In the genomic region with DNA sequence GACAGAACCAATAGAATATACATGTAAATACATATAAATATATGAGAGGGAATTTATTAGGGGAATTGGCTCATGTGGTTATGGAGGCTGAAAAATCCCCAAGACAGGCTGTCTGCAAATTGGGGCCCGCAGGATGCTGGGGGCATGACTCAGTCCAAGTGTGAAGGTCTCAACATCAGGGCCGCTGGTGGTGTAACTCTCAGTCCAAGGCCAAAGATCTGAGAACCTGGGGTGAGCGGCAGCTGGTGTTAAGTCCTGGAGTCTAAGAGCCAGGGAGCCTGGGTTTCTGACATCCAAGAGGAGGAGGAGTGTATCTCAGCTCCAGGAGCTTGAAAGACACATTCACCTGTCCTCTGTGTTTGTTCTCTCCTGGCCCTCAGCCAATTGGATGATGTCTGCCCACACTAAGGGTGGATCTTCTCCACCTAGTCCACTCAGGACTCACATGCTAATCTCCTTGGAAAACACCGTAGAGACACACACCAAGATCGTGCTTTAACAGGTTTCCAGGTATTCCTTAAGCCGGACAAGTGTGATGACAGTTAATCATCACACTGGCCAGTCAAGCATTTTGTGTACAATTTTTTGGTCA, we compare ENCODE assay signal across 27 cellular contexts. TPM values are rescaled to one million over a fixed set of nuclear protein-coding genes. Genes with fewer than 3 reads are reported as not detected.
DNase-seq lines count a peak whose midpoint lies in the region; ATAC-seq, FAIRE-seq and TF ChIP-seq lines count a peak whose summit lies in the region.
"Had no signal": no experiment of that assay in that cellular context is flagged by ENCODE, and none has a peak within 500 bp of the region (broad histone marks: within the 10 kb centered on the region; RNA-seq: fewer than 3 reads in every experiment).

No MANE protein-coding gene starts in this region.

- DNase-seq in NCI-H146 (lab: John Stamatoyannopoulos, UW) (peak; percentile 26), NCI-H146 treated with DMSO at 0.1 percent for 48 hours (lab: John Stamatoyannopoulos, UW; ENCODE audit: unreplicated experiment) (no peak), GM18507 (ENCODE audit: extremely low spot score, insufficient read length, low read depth) (no peak), WERI-Rb-1 (peak; percentile 26), iris pigment epithelial cell (ENCODE audit: low read depth) (peak; percentile 75), NCI-H1436 (lab: John Stamatoyannopoulos, UW) (no peak), upper lobe of right lung (no peak)
- DNase-seq: activated B cell treated with CpG ODN at 0.5 μM for 24 hours; activated CD4-positive, alpha-beta T cell treated with anti-CD3 and anti-CD28 coated beads, Interleukin-2, amount 10 ng/mL, durations not matched to agents 7 days and 5 days; activated gamma-delta T cell treated with Interleukin-2 at 50 U/mL for 16 hours; activated T-cell treated with anti-CD3 and anti-CD28 coated beads, Interleukin-2, amount 50 U/mL, for 24 hours; caudate nucleus; effector memory CD8-positive, alpha-beta T cell; GOT3; Karpas-422; NCI-H1417 treated with DMSO at 0.1 percent for 48 hours; NCI-H526 treated with DMSO at 0.1 percent for 48 hours; stimulated activated naive CD4-positive, alpha-beta T cell; T-cell; upper lobe of left lung had no signal

- no peak for ATAC-seq in HG03097 (IDR thresholded peaks at IDR 0.05; ENCODE audit: low FRiP score, unreplicated experiment)
- no peak for ATAC-seq in upper lobe of right lung
- ATAC-seq: effector memory CD8-positive, alpha-beta T cell; T-cell had no signal

- H3K36me3 ChIP-seq in WERI-Rb-1, result no peaks in the 10 kb centered on the region
- no peaks in the 10 kb centered on the region for H3K36me3 ChIP-seq in upper lobe of right lung
- H3K36me3 ChIP-seq: right atrium auricular region, upper lobe of left lung had no signal

- H3K4me3 ChIP-seq in WERI-Rb-1 (ENCODE audit: low read depth, low read length) (no peak overlapping the region), upper lobe of right lung (no peak overlapping the region)
- H3K4me3 ChIP-seq: right atrium auricular region, smooth muscle cell, upper lobe of left lung had no signal

- H3K27ac ChIP-seq in WERI-Rb-1 (no peak overlapping the region), upper lobe of right lung (no peak overlapping the region)
- H3K27ac ChIP-seq: 22Rv1, C4-2B, parathyroid adenoma, right atrium auricular region, upper lobe of left lung had no signal

- peak; percentile 35 for FAIRE-seq in GM18507 (lab: Jason Lieb, UNC)
- FAIRE-seq: islet of Langerhans had no signal

- no peaks in the 10 kb centered on the region for H3K4me1 ChIP-seq in upper lobe of right lung
- H3K4me1 ChIP-seq: right atrium auricular region, upper lobe of left lung had no signal

- H3K27me3 ChIP-seq in WERI-Rb-1 (ENCODE audit: insufficient read depth, low read depth, severe bottlenecking), result no peaks in the 10 kb centered on the region
- H3K27me3 ChIP-seq in upper lobe of right lung, result no peaks in the 10 kb centered on the region
- H3K27me3 ChIP-seq: right atrium auricular region, upper lobe of left lung had no signal

- intact Hi-C loops in upper lobe of right lung (cut with DNase I), result no loop called here

- H3K9me3 ChIP-seq in WERI-Rb-1 (ENCODE audit: severe bottlenecking) (peaks cover 5% of the 10 kb centered on the region), upper lobe of right lung (no peaks in the 10 kb centered on the region)
- H3K9me3 ChIP-seq: right atrium auricular region, upper lobe of left lung had no signal

- TF ChIP-seq CTCF in WERI-Rb-1 (IDR thresholded peaks at IDR 0.05; ENCODE audit: low read depth, low read length) (no peak), upper lobe of right lung (IDR thresholded peaks at IDR 0.05) (no peak)

RNA-seq across cellular contexts. Expression of gene TIGD2, which starts 28.9 kb away (rescaled TPM):
- 5.1 TPM for total RNA-seq in upper lobe of right lung

Comparison
In these comparisons a context has a peak if more than half of its experiments do, and no peak if none do; other contexts are left out.
1. DNase-seq: peak in NCI-H146 (single experiment), WERI-Rb-1 (single experiment) and iris pigment epithelial cell (single experiment); none in NCI-H146 treated with DMSO at 0.1 percent for 48 hours (single experiment), GM18507 (single experiment), NCI-H1436 (single experiment) and upper lobe of right lung (single experiment).